ENCODE assay signal across 33 cellular contexts in genomic region chr2:236257575-236257974, GRCh38. TPM values are rescaled to one million over a fixed set of nuclear protein-coding genes. Genes with fewer than 3 reads are reported as not detected.
"Had no signal": no experiment of that assay in that cellular context is flagged by ENCODE, and none has a peak within 500 bp of the region (broad histone marks: within the 10 kb centered on the region; RNA-seq: fewer than 3 reads in every experiment).

No MANE protein-coding gene starts in this region.

- H3K9me3 Mint-ChIP-seq: immature natural killer cell; natural killer cell treated with Interleukin-12 subunit alpha and Interleukin-12 subunit beta and Interleukin-15 and Interleukin-18, amount 100 ng/mL, for 72 hours had no signal

- H3K4me1 Mint-ChIP-seq: immature natural killer cell; naive thymus-derived CD4-positive, alpha-beta T cell; stimulated activated memory B cell treated with anti-CD40 and anti-IgM and Interleukin-4, amounts not matched to agents 10 μg/mL and 1 μg/mL and 100 μg/mL, for 72 hours had no signal

- H3K9me3 ChIP-seq: left ventricle myocardium inferior, mucosa of descending colon, psoas muscle, right lobe of liver, testis, thyroid gland, transverse colon, upper lobe of left lung had no signal

- FAIRE-seq: islet of Langerhans, kidney, urothelium cell line had no signal

- H3K36me3 ChIP-seq: left ventricle myocardium inferior, right lobe of liver, stomach, thyroid gland, transverse colon, upper lobe of left lung had no signal

- H3K4me2 ChIP-seq: smooth muscle cell had no signal

- H3K9ac ChIP-seq: parathyroid adenoma had no signal

- DNase-seq: hypothalamus; immature natural killer cell; kidney; left colon; left ventricle myocardium inferior; mesendoderm; midbrain; mucosa of descending colon; naive thymus-derived CD4-positive, alpha-beta T cell; nucleus accumbens; psoas muscle; right lobe of liver; stimulated activated CD4-positive, alpha-beta T cell treated with anti-CD3 and anti-CD28 coated beads, Interleukin-1b, Interleukin-23, amount 100 ng/mL, for 48 hours; stimulated activated CD4-positive, alpha-beta T cell treated with anti-CD3 and anti-CD28 coated beads, Interleukin-2, amount 100 ng/mL, for 48 hours; stimulated activated CD4-positive, alpha-beta T cell treated with anti-CD3 and anti-CD28 coated beads, Interleukin-4, amount 100 ng/mL, for 4 hours; stimulated activated CD8-positive, alpha-beta memory T cell treated with anti-CD3 and anti-CD28 coated beads, Interleukin-4, amount 100 ng/mL, for 48 hours; stimulated activated naive CD8-positive, alpha-beta T cell treated with anti-CD3 and anti-CD28 coated beads, Interleukin-15, Interleukin-2, amounts not matched to agents 100 U/mL and 50 U/mL, for 24 hours; stomach; testis; thyroid gland; transverse colon; upper lobe of left lung had no signal

- H3K4me3 Mint-ChIP-seq: immature natural killer cell; naive thymus-derived CD4-positive, alpha-beta T cell; natural killer cell treated with Interleukin-12 subunit alpha and Interleukin-12 subunit beta and Interleukin-15 and Interleukin-18, amount 100 ng/mL, for 72 hours; stimulated activated memory B cell treated with anti-CD40 and anti-IgM and Interleukin-4, amounts not matched to agents 10 μg/mL and 1 μg/mL and 100 μg/mL, for 72 hours had no signal

- H3K27ac Mint-ChIP-seq: immature natural killer cell; naive thymus-derived CD4-positive, alpha-beta T cell; natural killer cell treated with Interleukin-12 subunit alpha and Interleukin-12 subunit beta and Interleukin-15 and Interleukin-18, amount 100 ng/mL, for 72 hours; stimulated activated memory B cell treated with anti-CD40 and anti-IgM and Interleukin-4, amounts not matched to agents 10 μg/mL and 1 μg/mL and 100 μg/mL, for 72 hours had no signal

- H3K36me3 Mint-ChIP-seq: immature natural killer cell; natural killer cell treated with Interleukin-12 subunit alpha and Interleukin-12 subunit beta and Interleukin-15 and Interleukin-18, amount 100 ng/mL, for 72 hours; stimulated activated memory B cell treated with anti-CD40 and anti-IgM and Interleukin-4, amounts not matched to agents 10 μg/mL and 1 μg/mL and 100 μg/mL, for 72 hours had no signal

- H3K4me1 ChIP-seq: parathyroid adenoma, right lobe of liver, stomach, testis, thyroid gland, transverse colon, upper lobe of left lung had no signal

- H2AFZ ChIP-seq: parathyroid adenoma had no signal

- ATAC-seq: left colon; mucosa of descending colon; naive thymus-derived CD4-positive, alpha-beta T cell; natural killer cell treated with Interleukin-12 subunit alpha and Interleukin-12 subunit beta and Interleukin-15 and Interleukin-18, amount 100 ng/mL, for 72 hours; psoas muscle; right lobe of liver; stimulated activated memory B cell treated with anti-CD40 and anti-IgM and Interleukin-4, amounts not matched to agents 10 μg/mL and 1 μg/mL and 100 μg/mL, for 72 hours; stimulated activated naive CD8-positive, alpha-beta T cell treated with anti-CD3 and anti-CD28 coated beads, Interleukin-15, Interleukin-2, amounts not matched to agents 100 U/mL and 50 U/mL, for 24 hours had no signal

- H3K4me3 ChIP-seq: left ventricle myocardium inferior, lung, mucosa of descending colon, psoas muscle, right lobe of liver, smooth muscle cell, stomach, testis, thyroid gland, transverse colon, upper lobe of left lung had no signal

- H3K79me2 ChIP-seq: parathyroid adenoma had no signal

- H3K27ac ChIP-seq: left ventricle myocardium inferior, parathyroid adenoma, psoas muscle, right lobe of liver, stomach, testis, thyroid gland, transverse colon, upper lobe of left lung had no signal

- H3K27me3 ChIP-seq: right lobe of liver, testis, thyroid gland, upper lobe of left lung had no signal

RNA-seq across cellular contexts. Expression of gene ASB18, which starts 6.6 kb away (rescaled TPM):
- total RNA-seq: kidney; left colon; lower leg skin; lung; mucosa of descending colon; naive thymus-derived CD4-positive, alpha-beta T cell; natural killer cell treated with Interleukin-12 subunit alpha and Interleukin-12 subunit beta and Interleukin-15 and Interleukin-18, amount 100 ng/mL, for 72 hours; osteoblast; posterior vena cava; right lobe of liver; smooth muscle cell; stomach; thyroid gland; transverse colon; upper lobe of left lung had no signal
- polyA plus RNA-seq: immature natural killer cell; lung; naive thymus-derived CD4-positive, alpha-beta T cell; neural cell; stomach had no signal
